ENCODE assay signal across 33 cellular contexts in genomic region chr2:227582369-227582768, GRCh38. TPM values are rescaled to one million over a fixed set of nuclear protein-coding genes. Genes with fewer than 3 reads are reported as not detected.
"Had no signal": no experiment of that assay in that cellular context is flagged by ENCODE, and none has a peak within 500 bp of the region (broad histone marks: within the 10 kb centered on the region; RNA-seq: fewer than 3 reads in every experiment).

No MANE protein-coding gene starts in this region.

- DNase-seq: stimulated activated CD4-positive, alpha-beta T cell treated with anti-CD3 and anti-CD28 coated beads, Interleukin-2, amount 100 ng/mL, for 48 hours; stimulated activated CD4-positive, alpha-beta T cell treated with anti-CD3 and anti-CD28 coated beads, Interleukin-4, amount 100 ng/mL, for 1 hour; stimulated activated CD4-positive, alpha-beta T cell treated with anti-CD3 and anti-CD28 coated beads, Interleukin-4, amount 100 ng/mL, for 24 hours; stimulated activated CD4-positive, alpha-beta T cell treated with anti-CD3 and anti-CD28 coated beads, Interleukin-4, amount 100 ng/mL, for 4 hours; stimulated activated CD8-positive, alpha-beta memory T cell treated with anti-CD3 and anti-CD28 coated beads, Interleukin-4, amount 100 ng/mL, for 48 hours; stimulated activated naive B cell treated with anti-CD40 and anti-IgM and Interleukin-4, amounts not matched to agents 10 μg/mL and 1 μg/mL and 100 μg/mL, for 72 hours; stimulated activated naive CD4-positive, alpha-beta T cell; stimulated activated naive CD4-positive, alpha-beta T cell treated with Interleukin-2 at 50 U/mL for 16 hours; stimulated activated naive CD8-positive, alpha-beta T cell treated with anti-CD3 and anti-CD28 coated beads, Interleukin-15, amount 100 ng/mL, for 72 hours; stimulated activated naive CD8-positive, alpha-beta T cell treated with anti-CD3 and anti-CD28 coated beads, Interleukin-15, Interleukin-2, amounts not matched to agents 100 U/mL and 50 U/mL, for 24 hours; stomach; substantia nigra; testis; thyroid gland; tibial artery; transverse colon; upper lobe of left lung; upper lobe of right lung; uterus had no signal

- H3K4me3 ChIP-seq: stomach, suprapubic skin, testis, thoracic aorta, thyroid gland, tibial artery, tibial nerve, transverse colon, upper lobe of left lung, upper lobe of right lung, uterus, vagina had no signal

- H3K27ac ChIP-seq: stomach, suprapubic skin, testis, thoracic aorta, thyroid gland, tibial artery, tibial nerve, transverse colon, upper lobe of left lung, upper lobe of right lung, uterus, vagina had no signal

- H3K36me3 Mint-ChIP-seq: stimulated activated effector memory CD8-positive, alpha-beta T cell treated with anti-CD3 and anti-CD28 coated beads, Interleukin-12 subunit alpha, Interleukin-12 subunit beta, amount 100 ng/mL, for 72 hours; type B pancreatic cell had no signal

- FAIRE-seq: urothelium cell line had no signal

- H3K4me1 ChIP-seq: stomach, suprapubic skin, testis, thyroid gland, tibial artery, tibial nerve, upper lobe of left lung, upper lobe of right lung, uterus, vagina had no signal

- H3K27ac Mint-ChIP-seq: stimulated activated effector memory CD8-positive, alpha-beta T cell treated with anti-CD3 and anti-CD28 coated beads, Interleukin-12 subunit alpha, Interleukin-12 subunit beta, amount 100 ng/mL, for 72 hours; stimulated activated memory B cell treated with anti-CD40 and anti-IgM and Interleukin-4, amounts not matched to agents 10 μg/mL and 1 μg/mL and 100 μg/mL, for 72 hours; stimulated activated naive B cell treated with anti-CD40 and anti-IgM and Interleukin-4, amounts not matched to agents 10 μg/mL and 1 μg/mL and 100 μg/mL, for 72 hours; stimulated activated naive CD8-positive, alpha-beta T cell treated with anti-CD3 and anti-CD28 coated beads, Interleukin-15, amount 100 ng/mL, for 72 hours; stimulated activated naive CD8-positive, alpha-beta T cell treated with anti-CD3 and anti-CD28 coated beads, Interleukin-15, Interleukin-2, amounts not matched to agents 100 ng/mL and 50 ng/mL, for 24 hours; type B pancreatic cell had no signal

- H3K9me3 ChIP-seq: testis, thyroid gland, upper lobe of right lung, vagina had no signal

- H3K4me1 Mint-ChIP-seq: stimulated activated effector memory CD8-positive, alpha-beta T cell treated with anti-CD3 and anti-CD28 coated beads, Interleukin-12 subunit alpha, Interleukin-12 subunit beta, amount 100 ng/mL, for 72 hours; stimulated activated memory B cell treated with anti-CD40 and anti-IgM and Interleukin-4, amounts not matched to agents 10 μg/mL and 1 μg/mL and 100 μg/mL, for 72 hours; stimulated activated naive B cell treated with anti-CD40 and anti-IgM and Interleukin-4, amounts not matched to agents 10 μg/mL and 1 μg/mL and 100 μg/mL, for 72 hours; stimulated activated naive CD8-positive, alpha-beta T cell treated with anti-CD3 and anti-CD28 coated beads, Interleukin-15, amount 100 ng/mL, for 72 hours had no signal

- ATAC-seq: stimulated activated effector memory CD8-positive, alpha-beta T cell treated with anti-CD3 and anti-CD28 coated beads, Interleukin-12 subunit alpha, Interleukin-12 subunit beta, amount 100 ng/mL, for 72 hours; stimulated activated memory B cell treated with anti-CD40 and anti-IgM and Interleukin-4, amounts not matched to agents 10 μg/mL and 1 μg/mL and 100 μg/mL, for 72 hours; stimulated activated naive B cell treated with anti-CD40 and anti-IgM and Interleukin-4, amounts not matched to agents 10 μg/mL and 1 μg/mL and 100 μg/mL, for 72 hours; stimulated activated naive CD8-positive, alpha-beta T cell treated with anti-CD3 and anti-CD28 coated beads, Interleukin-15, amount 100 ng/mL, for 72 hours; stimulated activated naive CD8-positive, alpha-beta T cell treated with anti-CD3 and anti-CD28 coated beads, Interleukin-15, Interleukin-2, amounts not matched to agents 100 U/mL and 50 U/mL, for 24 hours; upper lobe of right lung had no signal

- H3K36me3 ChIP-seq: stomach, suprapubic skin, thoracic aorta, thyroid gland, tibial artery, tibial nerve, transverse colon, upper lobe of left lung, upper lobe of right lung, uterus, vagina had no signal

- H3K27me3 ChIP-seq: stomach, suprapubic skin, testis, thyroid gland, tibial artery, tibial nerve, transverse colon, upper lobe of left lung, upper lobe of right lung, uterus, vagina had no signal

- H3K4me3 Mint-ChIP-seq: stimulated activated effector memory CD8-positive, alpha-beta T cell treated with anti-CD3 and anti-CD28 coated beads, Interleukin-12 subunit alpha, Interleukin-12 subunit beta, amount 100 ng/mL, for 72 hours; stimulated activated memory B cell treated with anti-CD40 and anti-IgM and Interleukin-4, amounts not matched to agents 10 μg/mL and 1 μg/mL and 100 μg/mL, for 72 hours; stimulated activated naive B cell treated with anti-CD40 and anti-IgM and Interleukin-4, amounts not matched to agents 10 μg/mL and 1 μg/mL and 100 μg/mL, for 72 hours; stimulated activated naive CD8-positive, alpha-beta T cell treated with anti-CD3 and anti-CD28 coated beads, Interleukin-15, amount 100 ng/mL, for 72 hours; stimulated activated naive CD8-positive, alpha-beta T cell treated with anti-CD3 and anti-CD28 coated beads, Interleukin-15, Interleukin-2, amounts not matched to agents 100 ng/mL and 50 ng/mL, for 24 hours; type B pancreatic cell had no signal

RNA-seq across cellular contexts. Expression of gene SCYGR2, which starts 16.3 kb away (rescaled TPM):
- total RNA-seq: stomach, subcutaneous adipose tissue, temporal lobe, testis, thoracic aorta, thyroid gland, tibial nerve, transverse colon, upper lobe of left lung, upper lobe of right lung, ureter, urinary bladder, uterus, vagina had no signal
- polyA plus RNA-seq: stomach, thymus, urinary bladder had no signal

RNA-seq across cellular contexts. Expression of gene SCYGR3, which starts 32.3 kb away (rescaled TPM):
- total RNA-seq: stomach, subcutaneous adipose tissue, suprapubic skin, temporal lobe, testis, thoracic aorta, thyroid gland, tibial nerve, transverse colon, upper lobe of left lung, upper lobe of right lung, ureter, urinary bladder, uterus, vagina had no signal
- polyA plus RNA-seq: stomach, thymus, urinary bladder had no signal

RNA-seq across cellular contexts. Expression of gene SCYGR4, which starts 34.9 kb away (rescaled TPM):
- total RNA-seq: stomach, subcutaneous adipose tissue, temporal lobe, testis, thoracic aorta, thyroid gland, tibial nerve, transverse colon, upper lobe of left lung, upper lobe of right lung, ureter, urinary bladder, uterus, vagina had no signal
- polyA plus RNA-seq: stomach, thymus, urinary bladder had no signal
